22 cellular contexts compared by ENCODE assay signal in genomic region chr12:82057770-82058169, GRCh38.
DNase-seq lines count a peak whose midpoint lies in the region; ATAC-seq and TF ChIP-seq lines count a peak whose summit lies in the region.
"Had no signal": no experiment of that assay in that cellular context is flagged by ENCODE, and none has a peak within 500 bp of the region (broad histone marks: within the 10 kb centered on the region; RNA-seq: fewer than 3 reads in every experiment).

No MANE protein-coding gene starts in this region.

- H3K4me3 ChIP-seq in left ventricle myocardium inferior (no peak overlapping the region), RWPE2 (ENCODE audit: severe bottlenecking) (no peak overlapping the region), smooth muscle cell (no peak overlapping the region)
- H3K4me3 ChIP-seq: BLaER1 treated with 17β-estradiol and CSF1 and Interleukin-3, amounts not matched to agents 10 nM and 100 nM; body of pancreas; psoas muscle; thoracic aorta had no signal

- H4K20me1 ChIP-seq in smooth muscle cell (ENCODE audit: low read depth) = no peaks in the 10 kb centered on the region
- H4K20me1 ChIP-seq: BLaER1 treated with 17β-estradiol and CSF1 and Interleukin-3, amounts not matched to agents 10 nM and 100 nM had no signal

- no peak overlapping the region for H3K9ac ChIP-seq in smooth muscle cell (ENCODE audit: low read depth)
- H3K9ac ChIP-seq: BLaER1 treated with 17β-estradiol and CSF1 and Interleukin-3, amounts not matched to agents 10 nM and 100 nM had no signal

- DNase-seq in Right ventricle myocardium inferior (ENCODE audit: missing footprints) (no peak), left ventricle myocardium inferior (no peak), RWPE2 (ENCODE audit: low spot score) (no peak), globus pallidus (ENCODE audit: low spot score) (peak; percentile 40), smooth muscle cell (lab: John Stamatoyannopoulos, UW; ENCODE audit: unreplicated experiment) (no peak), posterior vena cava (ENCODE audit: low spot score) (no peak), GM20000 (ENCODE audit: low spot score) (no peak)
- no peak for DNase-seq in activated effector memory CD4-positive, alpha-beta T cell treated with Interleukin-2 at 50 U/mL for 16 hours
- DNase-seq: activated CD4-positive, alpha-beta T cell treated with anti-CD3 and anti-CD28 coated beads, Interleukin-2, amount 50 U/mL, for 48 hours; activated naive CD4-positive, alpha-beta T cell treated with anti-CD3 and anti-CD28 coated beads, Interleukin-2, amount 50 U/mL, for 16 hours; body of pancreas; dermis blood vessel endothelial cell; DMS79; erythroblast; Karpas-422; natural killer cell; NCI-H1436; psoas muscle; T-helper 1 cell had no signal

- no peaks in the 10 kb centered on the region for H3F3A ChIP-seq in smooth muscle cell (ENCODE audit: low read depth)

- no peak overlapping the region for H3K4me2 ChIP-seq in smooth muscle cell

- H3K79me2 ChIP-seq in smooth muscle cell (ENCODE audit: low read depth) = no peaks in the 10 kb centered on the region

- intact Hi-C loops in Right ventricle myocardium inferior (cut with DNase I) (no loop called here), left ventricle myocardium inferior (cut with micrococcal nuclease) (no loop called here), posterior vena cava (cut with DNase I) (no loop called here)

- no peaks in the 10 kb centered on the region for H3K4me1 ChIP-seq in left ventricle myocardium inferior
- H3K4me1 ChIP-seq in RWPE2 (ENCODE audit: insufficient read depth, poor library complexity, severe bottlenecking) = peaks cover 3% of the 10 kb centered on the region
- no peaks in the 10 kb centered on the region for H3K4me1 ChIP-seq in smooth muscle cell (ENCODE audit: low read depth)
- H3K4me1 ChIP-seq: body of pancreas, psoas muscle had no signal

- H3K27ac ChIP-seq in left ventricle myocardium inferior (replicated peaks) (no peak overlapping the region), RWPE2 (ENCODE audit: poor library complexity, severe bottlenecking) (no peak overlapping the region), smooth muscle cell (ENCODE audit: low read depth) (peak overlapping the region; percentile 57)
- H3K27ac ChIP-seq: body of pancreas, psoas muscle, thoracic aorta, VCaP had no signal

- no peak overlapping the region for H2AFZ ChIP-seq in smooth muscle cell (ENCODE audit: low read depth)

- WGBS in smooth muscle cell (ENCODE audit: low lambda C conversion rate) = 62% methylated on average over 2 of the region's 2 CpGs

- peaks cover 7% of the 10 kb centered on the region for H3K9me3 ChIP-seq in left ventricle myocardium inferior (replicated peaks)
- no peaks in the 10 kb centered on the region for H3K9me3 ChIP-seq in RWPE2 (ENCODE audit: severe bottlenecking)
- H3K9me3 ChIP-seq in smooth muscle cell (replicated peaks; ENCODE audit: low read depth) = no peaks in the 10 kb centered on the region
- H3K9me3 ChIP-seq: BLaER1 treated with 17β-estradiol and CSF1 and Interleukin-3, amounts not matched to agents 10 nM and 100 nM; body of pancreas; psoas muscle; thoracic aorta had no signal

- no peaks in the 10 kb centered on the region for H3K27me3 ChIP-seq in left ventricle myocardium inferior (ENCODE audit: low read depth)
- no peaks in the 10 kb centered on the region for H3K27me3 ChIP-seq in RWPE2 (ENCODE audit: insufficient read depth, poor library complexity, severe bottlenecking)
- H3K27me3 ChIP-seq in smooth muscle cell (ENCODE audit: low read depth) = no peaks in the 10 kb centered on the region
- H3K27me3 ChIP-seq: BLaER1 treated with 17β-estradiol and CSF1 and Interleukin-3, amounts not matched to agents 10 nM and 100 nM; body of pancreas had no signal

- TF ChIP-seq CTCF in left ventricle myocardium inferior (IDR thresholded peaks at IDR 0.05; ENCODE audit: borderline replicate concordance) (no peak), RWPE2 (IDR thresholded peaks at IDR 0.05; ENCODE audit: poor library complexity, severe bottlenecking) (no peak), smooth muscle cell (IDR thresholded peaks at IDR 0.05; ENCODE audit: borderline replicate concordance, insufficient read depth, poor library complexity, severe bottlenecking) (no peak), GM20000 (IDR thresholded peaks at IDR 0.05; ENCODE audit: extremely low read depth, missing control alignments) (no peak)

- H3K36me3 ChIP-seq in left ventricle myocardium inferior (no peaks in the 10 kb centered on the region), RWPE2 (ENCODE audit: low read depth) (no peaks in the 10 kb centered on the region), smooth muscle cell (ENCODE audit: low read depth) (no peaks in the 10 kb centered on the region)
- H3K36me3 ChIP-seq: BLaER1 treated with 17β-estradiol and CSF1 and Interleukin-3, amounts not matched to agents 10 nM and 100 nM; thoracic aorta had no signal

- ATAC-seq in Right ventricle myocardium inferior (peak; percentile 50), RWPE2 (ENCODE audit: low read depth) (peak; percentile 97)
- ATAC-seq: body of pancreas, natural killer cell, psoas muscle had no signal
